In the genomic region with DNA sequence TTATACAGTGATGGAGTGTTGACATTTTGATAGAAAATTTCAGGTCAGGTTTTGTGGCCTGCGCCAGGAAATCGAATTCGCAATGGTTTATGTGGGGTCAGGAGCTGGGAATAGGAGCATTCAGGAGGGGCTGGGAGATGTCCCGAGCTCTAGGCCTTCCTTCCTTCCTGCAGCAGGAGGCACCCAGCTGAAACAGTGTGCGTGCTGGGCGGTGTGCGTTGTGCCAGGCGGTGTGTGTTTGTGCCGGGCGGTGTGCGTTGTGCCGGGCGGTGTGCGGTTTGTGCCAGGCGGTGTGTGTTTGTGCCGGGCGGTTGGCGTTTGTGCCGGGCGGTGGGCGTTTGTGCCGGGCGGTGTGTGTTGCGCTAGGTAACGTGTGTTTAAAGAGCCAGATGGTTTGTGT, we compare ENCODE assay signal across 11 cellular contexts. TPM values are rescaled to one million over a fixed set of nuclear protein-coding genes. Genes with fewer than 3 reads are reported as not detected.
DNase-seq lines count a peak whose midpoint lies in the region; ATAC-seq, FAIRE-seq and TF ChIP-seq lines count a peak whose summit lies in the region.
"Had no signal": no experiment of that assay in that cellular context is flagged by ENCODE, and none has a peak within 500 bp of the region (broad histone marks: within the 10 kb centered on the region; RNA-seq: fewer than 3 reads in every experiment).

No MANE protein-coding gene starts in this region.

- TF ChIP-seq EP300 in HepG2 (IDR thresholded peaks at IDR 0.05; ENCODE audit: low read depth in 2 of 2, low read length in 2 of 2) (no peak), HepG2 (CRISPR knock-in tag; IDR thresholded peaks at IDR 0.05; ENCODE audit: borderline replicate concordance) (no peak), transverse colon (IDR thresholded peaks at IDR 0.05; ENCODE audit: low read depth) (no peak)

- H3K9me3 Mint-ChIP-seq in activated naive CD4-positive, alpha-beta T cell treated with anti-CD3 and anti-CD28 coated beads, Interleukin-2, amount 10 ng/mL, durations not matched to agents 7 days and 5 days: no peaks in the 10 kb centered on the region
- no peaks in the 10 kb centered on the region for H3K9me3 Mint-ChIP-seq in activated T-helper 2 cell treated with anti-CD3 and anti-CD28 coated beads, Interferon-gamma antibody, Interleukin-2, Interleukin-4, amounts not matched to agents 10 μg/mL and 5 μg/mL and 100 μg/mL, durations not matched to agents 14 hours and 24 hours and 36 hours

- H3K4me3 ChIP-seq in HepG2 (replicated peaks in 1 of 3; ENCODE audit: insufficient read depth in 1 of 3, low read depth in 2 of 3, low read length in 3 of 3) (peak overlapping the region in 1 of 3 experiments; percentile 41; a peak in 1 of 6 replicates), transverse colon (no peak overlapping the region)

- TF ChIP-seq POLR2A in HepG2 (IDR thresholded peaks at IDR 0.05; ENCODE audit: insufficient read depth in 1 of 2, low read depth in 2 of 2, low read length in 2 of 2) (0 out of 4 replicates have a peak, but pooled peaks of 1 of the 2 experiments have one; percentile 20), transverse colon (IDR thresholded peaks at IDR 0.05) (no peak)

- no peak overlapping the region; the same call in 1 of the 2 replicates for H3K9ac ChIP-seq in HepG2 (ENCODE audit: insufficient read depth, low read depth, low read length)

- H3K36me3 ChIP-seq in HepG2 (replicated peaks in 1 of 2; ENCODE audit: control insufficient read depth in 1 of 2, insufficient read depth in 2 of 2, low read length in 2 of 2) (peaks cover 8 to 15% of the 10 kb centered on the region in 2 experiments; a peak in 4 of 5 replicates), transverse colon (no peaks in the 10 kb centered on the region)

- H3K4me2 ChIP-seq in HepG2 (ENCODE audit: low read depth, low read length): peak overlapping the region; percentile 83

- H3K27me3 Mint-ChIP-seq in activated naive CD4-positive, alpha-beta T cell treated with anti-CD3 and anti-CD28 coated beads, Interleukin-2, amount 10 ng/mL, durations not matched to agents 7 days and 5 days: no peaks in the 10 kb centered on the region
- no peaks in the 10 kb centered on the region for H3K27me3 Mint-ChIP-seq in activated T-helper 2 cell treated with anti-CD3 and anti-CD28 coated beads, Interferon-gamma antibody, Interleukin-2, Interleukin-4, amounts not matched to agents 10 μg/mL and 5 μg/mL and 100 μg/mL, durations not matched to agents 14 hours and 24 hours and 36 hours (ENCODE audit: low read depth)

- CTCF ChIA-PET in activated naive CD4-positive, alpha-beta T cell treated with anti-CD3 and anti-CD28 coated beads, Interleukin-2, amount 10 ng/mL, durations not matched to agents 7 days and 5 days (lab: Charles Lee): interaction anchor here (0.7 to 1.5 kb wide), 2 partner anchors 9 to 218 kb away, joined by 3 to 6 read pairs; no protein-coding TSS in a partner anchor
- CTCF ChIA-PET in HepG2 (lab: Yijun Ruan, JAX; ENCODE audit: low intra/inter-chr PET ratio, low total read pairs): no interaction called here

- BruUV-seq in HepG2 (replicated peaks; lab: Mats Ljungman, UMichigan): no TSS peak

- H3K79me2 ChIP-seq in HepG2 (ENCODE audit: insufficient read depth, low read length): peaks cover 12% of the 10 kb centered on the region

- H4K20me1 ChIP-seq in HepG2 (ENCODE audit: insufficient read depth, low read length): no peaks in the 10 kb centered on the region

- no peak for ATAC-seq in HepG2
- no peak for ATAC-seq in HG02588 (IDR thresholded peaks at IDR 0.05; ENCODE audit: unreplicated experiment)
- no peak for ATAC-seq in HG03159 (IDR thresholded peaks at IDR 0.05; ENCODE audit: unreplicated experiment)

- no peak for DNase-seq in activated naive CD4-positive, alpha-beta T cell treated with anti-CD3 and anti-CD28 coated beads, Interleukin-2, amount 10 ng/mL, durations not matched to agents 7 days and 5 days
- no peak for DNase-seq in activated naive CD4-positive, alpha-beta T cell (lab: John Stamatoyannopoulos, UW)
- DNase-seq in activated T-helper 2 cell treated with anti-CD3 and anti-CD28 coated beads, Interferon-gamma antibody, Interleukin-2, Interleukin-4, amounts not matched to agents 10 μg/mL and 5 μg/mL and 100 μg/mL, durations not matched to agents 14 hours and 24 hours and 36 hours (ENCODE audit: low spot score): no peak
- DNase-seq in HepG2 (ENCODE audit: low spot score) (no peak), transverse colon (no peak), D341Med (ENCODE audit: low spot score) (no peak)
- DNase-seq: NCI-H82 had no signal

- intact Hi-C loops in activated T-helper 2 cell treated with anti-CD3 and anti-CD28 coated beads, Interferon-gamma antibody, Interleukin-2, Interleukin-4, amounts not matched to agents 10 μg/mL and 5 μg/mL and 100 μg/mL, durations not matched to agents 14 hours and 24 hours and 36 hours (cut with micrococcal nuclease): loop anchor here (5.0 kb wide), 1 partner anchor 364 kb away; a partner anchor contains a TSS
- intact Hi-C loops in HepG2 (cut with micrococcal nuclease; ENCODE audit: unreplicated experiment) (loop anchor here (5.0 kb wide), 1 partner anchor 41 kb away; no protein-coding TSS in a partner anchor), transverse colon (cut with DNase I; ENCODE audit: low total_unique reads) (no loop called here)

- TF ChIP-seq CTCF in HepG2 (CRISPR knock-in tag; IDR thresholded peaks at IDR 0.05): no peak
- no peak for TF ChIP-seq CTCF in transverse colon (IDR thresholded peaks at IDR 0.05)

- FAIRE-seq in HepG2 (lab: Jason Lieb, UNC): no peak

- H3K4me1 ChIP-seq in HepG2 (ENCODE audit: insufficient read depth, low read length) (peaks cover 31% of the 10 kb centered on the region), transverse colon (peaks cover 10 to 29% (median 23%) of the 10 kb centered on the region in 4 donors)

- peaks cover 43% of the 10 kb centered on the region for H3K4me1 Mint-ChIP-seq in activated naive CD4-positive, alpha-beta T cell treated with anti-CD3 and anti-CD28 coated beads, Interleukin-2, amount 10 ng/mL, durations not matched to agents 7 days and 5 days
- H3K4me1 Mint-ChIP-seq in activated T-helper 2 cell treated with anti-CD3 and anti-CD28 coated beads, Interferon-gamma antibody, Interleukin-2, Interleukin-4, amounts not matched to agents 10 μg/mL and 5 μg/mL and 100 μg/mL, durations not matched to agents 14 hours and 24 hours and 36 hours (ENCODE audit: low read depth): peaks cover 30% of the 10 kb centered on the region

- no peaks in the 10 kb centered on the region for H3K9me3 ChIP-seq in HepG2 (ENCODE audit: low read length)
- H3K9me3 ChIP-seq in transverse colon: no peaks in the 10 kb centered on the region

- no peak overlapping the region for H2AFZ ChIP-seq in HepG2 (ENCODE audit: low read length)

- POLR2A ChIA-PET in HepG2 (lab: Yijun Ruan, JAX): interaction anchor here (1.5 kb wide), 1 partner anchor 12 kb away, joined by 3 read pairs; no protein-coding TSS in a partner anchor

- 97% methylated on average over 25 of the region's 25 CpGs for WGBS in HepG2 (ENCODE audit: low lambda C conversion rate)
- WGBS in transverse colon (ENCODE audit: low coverage in 1 of 2), 2 donors: 78 to 89% methylated on average over 3 to 25 of the region's 25 CpGs

- in situ Hi-C loops in HepG2 (cut with HindIII; ENCODE audit: extremely low pct_ligation_motif_present, low pct_unique_long_range_greater_than_20kb): no loop called here
- in situ Hi-C loops in transverse colon (cut with MboI; ENCODE audit: low pct_ligation_motif_present in 1 of 4, low pct_unique_long_range_greater_than_20kb in 1 of 4, low sequenced_read_pairs in 3 of 4): loop anchor here in 2 of 4 donors (10.0 kb wide), 1 partner anchor 94 kb away; no protein-coding TSS in a partner anchor

- H3K36me3 Mint-ChIP-seq in activated naive CD4-positive, alpha-beta T cell treated with anti-CD3 and anti-CD28 coated beads, Interleukin-2, amount 10 ng/mL, durations not matched to agents 7 days and 5 days: peaks cover 8% of the 10 kb centered on the region
- peaks cover 17% of the 10 kb centered on the region for H3K36me3 Mint-ChIP-seq in activated T-helper 2 cell treated with anti-CD3 and anti-CD28 coated beads, Interferon-gamma antibody, Interleukin-2, Interleukin-4, amounts not matched to agents 10 μg/mL and 5 μg/mL and 100 μg/mL, durations not matched to agents 14 hours and 24 hours and 36 hours (ENCODE audit: low read depth)

- H3K4me3 Mint-ChIP-seq in activated naive CD4-positive, alpha-beta T cell treated with anti-CD3 and anti-CD28 coated beads, Interleukin-2, amount 10 ng/mL, durations not matched to agents 7 days and 5 days: peak overlapping the region; percentile 89
- H3K4me3 Mint-ChIP-seq in activated T-helper 2 cell treated with anti-CD3 and anti-CD28 coated beads, Interferon-gamma antibody, Interleukin-2, Interleukin-4, amounts not matched to agents 10 μg/mL and 5 μg/mL and 100 μg/mL, durations not matched to agents 14 hours and 24 hours and 36 hours (ENCODE audit: low read depth): peak overlapping the region; percentile 88

- peak overlapping the region; percentile 98 for H3K27ac Mint-ChIP-seq in activated naive CD4-positive, alpha-beta T cell treated with anti-CD3 and anti-CD28 coated beads, Interleukin-2, amount 10 ng/mL, durations not matched to agents 7 days and 5 days
- H3K27ac Mint-ChIP-seq in activated T-helper 2 cell treated with anti-CD3 and anti-CD28 coated beads, Interferon-gamma antibody, Interleukin-2, Interleukin-4, amounts not matched to agents 10 μg/mL and 5 μg/mL and 100 μg/mL, durations not matched to agents 14 hours and 24 hours and 36 hours: peak overlapping the region; percentile 48

- H3K27me3 ChIP-seq in HepG2 (ENCODE audit: control insufficient read depth in 1 of 2, insufficient read depth in 2 of 2, low read length in 2 of 2) (no peaks in the 10 kb centered on the region; a peak in 1 of 5 replicates), transverse colon (no peaks in the 10 kb centered on the region)

- no peak overlapping the region for H3K27ac ChIP-seq in HepG2 (ENCODE audit: extremely low read length, insufficient read depth, low read length)
- peak overlapping the region; percentile 95 to 100 (median 100) for H3K27ac ChIP-seq in transverse colon

- no peak for TF ChIP-seq RAD21 in HepG2 (CRISPR knock-in tag; IDR thresholded peaks at IDR 0.05)

RNA-seq across cellular contexts. Expression of a gene that starts 1.7 kb away (rescaled TPM):
- total RNA-seq in activated T-helper 2 cell treated with anti-CD3 and anti-CD28 coated beads, Interferon-gamma antibody, Interleukin-2, Interleukin-4, amounts not matched to agents 10 μg/mL and 5 μg/mL and 100 μg/mL, durations not matched to agents 14 hours and 24 hours and 36 hours: 23.3 and 23.5 TPM in 2 replicates
- total RNA-seq in HepG2 (2016; rRNA removed; fragmentation: Illumina TruSeq; extraction: Trizol): 4.6 and 4.8 TPM in 2 replicates
- 2.3 and 4.1 TPM in 2 replicates for total RNA-seq in HepG2 (2016; cell fraction: cytosol; rRNA removed; fragmentation: Illumina TruSeq; extraction: Trizol; ENCODE audit: low read depth)
- total RNA-seq in HepG2 (2016; cell fraction: insoluble cytoplasmic fraction; rRNA removed; fragmentation: Illumina TruSeq; extraction: Trizol): 3.7 and 4.7 TPM in 2 replicates
- 2.9 and 3.9 TPM in 2 replicates for total RNA-seq in HepG2 (2016; cell fraction: membrane; rRNA removed; fragmentation: Illumina TruSeq; extraction: Trizol)
- total RNA-seq in HepG2 (2016; cell fraction: nucleus; rRNA removed; fragmentation: Illumina TruSeq; extraction: Trizol): 6.9 and 7.1 TPM in 2 replicates
- polyA plus RNA-seq in HepG2 (2011; rRNA removed): 8.4 and 8.6 TPM in 2 replicates
- polyA plus RNA-seq in HepG2 (2011; cell fraction: cytosol; rRNA removed): 3.0 and 4.1 TPM in 2 replicates
- polyA plus RNA-seq in HepG2 (2011; cell fraction: nucleus; rRNA removed): 80.9 and 90.3 TPM in 2 replicates
- 7.1 and 7.7 TPM in 2 replicates for polyA plus RNA-seq in HepG2 (2012)
- polyA plus RNA-seq in HepG2 (2016; cell fraction: cytosol; fragmentation: Illumina TruSeq; extraction: Trizol; ENCODE audit: low read depth): 0.16 and 0.25 TPM in 2 replicates
- polyA plus RNA-seq in HepG2 (2016; cell fraction: insoluble cytoplasmic fraction; fragmentation: Illumina TruSeq; extraction: Trizol; ENCODE audit: low read depth): 3.8 and 4.8 TPM in 2 replicates
- polyA plus RNA-seq in HepG2 (2016; cell fraction: membrane; fragmentation: Illumina TruSeq; extraction: Trizol; ENCODE audit: low read depth): 0.59 and 0.60 TPM in 2 replicates
- polyA plus RNA-seq in HepG2 (2016; cell fraction: nucleus; fragmentation: Illumina TruSeq; extraction: Trizol; ENCODE audit: insufficient read depth, low read depth): 29.2 and 29.8 TPM in 2 replicates
- 3.9 and 14.3 TPM in 2 replicates for polyA minus RNA-seq in HepG2 (2011; rRNA and poly(A)+ RNA removed; ENCODE audit: low replicate concordance)
- polyA minus RNA-seq in HepG2 (2011; cell fraction: cytosol; rRNA and poly(A)+ RNA removed): 3.6 and 4.4 TPM in 2 replicates
- polyA minus RNA-seq in HepG2 (2011; cell fraction: nucleus; rRNA and poly(A)+ RNA removed): 18.8 and 20.2 TPM in 2 replicates
- total RNA-seq in transverse colon: 100 to 1,000 TPM in 1 of 4 donors, 10 to 100 TPM in 3; 13.5 to 114 (median 34.2) TPM

RNA-seq across cellular contexts. Expression of a gene that starts 57.5 kb away (rescaled TPM):
- not detected in 2 replicates for total RNA-seq in activated T-helper 2 cell treated with anti-CD3 and anti-CD28 coated beads, Interferon-gamma antibody, Interleukin-2, Interleukin-4, amounts not matched to agents 10 μg/mL and 5 μg/mL and 100 μg/mL, durations not matched to agents 14 hours and 24 hours and 36 hours
- total RNA-seq in HepG2 (2016; rRNA removed; fragmentation: Illumina TruSeq; extraction: Trizol): not detected in 2 replicates
- total RNA-seq in HepG2 (2016; cell fraction: cytosol; rRNA removed; fragmentation: Illumina TruSeq; extraction: Trizol; ENCODE audit: low read depth): not detected in 2 replicates
- not detected in 2 replicates for total RNA-seq in HepG2 (2016; cell fraction: insoluble cytoplasmic fraction; rRNA removed; fragmentation: Illumina TruSeq; extraction: Trizol)
- total RNA-seq in HepG2 (2016; cell fraction: membrane; rRNA removed; fragmentation: Illumina TruSeq; extraction: Trizol): not detected in 2 replicates
- total RNA-seq in HepG2 (2016; cell fraction: nucleus; rRNA removed; fragmentation: Illumina TruSeq; extraction: Trizol): not detected in 2 replicates
- not detected in 2 replicates for polyA plus RNA-seq in HepG2 (2011; rRNA removed)
- not detected in 2 replicates for polyA plus RNA-seq in HepG2 (2011; cell fraction: cytosol; rRNA removed)
- not detected in 2 replicates for polyA plus RNA-seq in HepG2 (2011; cell fraction: nucleus; rRNA removed)
- not detected in 2 replicates for polyA plus RNA-seq in HepG2 (2012)
- polyA plus RNA-seq in HepG2 (2016; cell fraction: cytosol; fragmentation: Illumina TruSeq; extraction: Trizol; ENCODE audit: low read depth): not detected in 2 replicates
- polyA plus RNA-seq in HepG2 (2016; cell fraction: insoluble cytoplasmic fraction; fragmentation: Illumina TruSeq; extraction: Trizol; ENCODE audit: low read depth): not detected in 2 replicates
- not detected in 2 replicates for polyA plus RNA-seq in HepG2 (2016; cell fraction: membrane; fragmentation: Illumina TruSeq; extraction: Trizol; ENCODE audit: low read depth)
- polyA plus RNA-seq in HepG2 (2016; cell fraction: nucleus; fragmentation: Illumina TruSeq; extraction: Trizol; ENCODE audit: insufficient read depth, low read depth): not detected in 2 replicates
- not detected in 2 replicates for polyA minus RNA-seq in HepG2 (2011; rRNA and poly(A)+ RNA removed; ENCODE audit: low replicate concordance)
- not detected in 2 replicates for polyA minus RNA-seq in HepG2 (2011; cell fraction: cytosol; rRNA and poly(A)+ RNA removed)
- not detected in 2 replicates for polyA minus RNA-seq in HepG2 (2011; cell fraction: nucleus; rRNA and poly(A)+ RNA removed)
- total RNA-seq in transverse colon: not detected
- total RNA-seq: kidney epithelial cell had no signal
- polyA plus RNA-seq: esophagus had no signal

RNA-seq across cellular contexts. Expression of a gene that starts 59.1 kb away (rescaled TPM):
- 59.2 and 62.8 TPM in 2 replicates for total RNA-seq in activated T-helper 2 cell treated with anti-CD3 and anti-CD28 coated beads, Interferon-gamma antibody, Interleukin-2, Interleukin-4, amounts not matched to agents 10 μg/mL and 5 μg/mL and 100 μg/mL, durations not matched to agents 14 hours and 24 hours and 36 hours
- total RNA-seq in HepG2 (2016; rRNA removed; fragmentation: Illumina TruSeq; extraction: Trizol): 52.0 and 65.2 TPM in 2 replicates
- 10.0 and 10.5 TPM in 2 replicates for total RNA-seq in HepG2 (2016; cell fraction: cytosol; rRNA removed; fragmentation: Illumina TruSeq; extraction: Trizol; ENCODE audit: low read depth)
- total RNA-seq in HepG2 (2016; cell fraction: insoluble cytoplasmic fraction; rRNA removed; fragmentation: Illumina TruSeq; extraction: Trizol): 55.0 and 59.4 TPM in 2 replicates
- total RNA-seq in HepG2 (2016; cell fraction: membrane; rRNA removed; fragmentation: Illumina TruSeq; extraction: Trizol): 23.7 and 24.2 TPM in 2 replicates
- total RNA-seq in HepG2 (2016; cell fraction: nucleus; rRNA removed; fragmentation: Illumina TruSeq; extraction: Trizol): 30.2 and 31.7 TPM in 2 replicates
- polyA plus RNA-seq in HepG2 (2011; rRNA removed): 57.1 and 60.7 TPM in 2 replicates
- 48.5 and 73.3 TPM in 2 replicates for polyA plus RNA-seq in HepG2 (2011; cell fraction: cytosol; rRNA removed)
- polyA plus RNA-seq in HepG2 (2011; cell fraction: nucleus; rRNA removed): 171 and 221 TPM in 2 replicates
- 28.9 and 30.8 TPM in 2 replicates for polyA plus RNA-seq in HepG2 (2012)
- polyA plus RNA-seq in HepG2 (2016; cell fraction: cytosol; fragmentation: Illumina TruSeq; extraction: Trizol; ENCODE audit: low read depth): 5.9 and 6.3 TPM in 2 replicates
- polyA plus RNA-seq in HepG2 (2016; cell fraction: insoluble cytoplasmic fraction; fragmentation: Illumina TruSeq; extraction: Trizol; ENCODE audit: low read depth): 60.8 and 67.1 TPM in 2 replicates
- polyA plus RNA-seq in HepG2 (2016; cell fraction: membrane; fragmentation: Illumina TruSeq; extraction: Trizol; ENCODE audit: low read depth): 15.8 and 16.9 TPM in 2 replicates
- 69.6 and 72.4 TPM in 2 replicates for polyA plus RNA-seq in HepG2 (2016; cell fraction: nucleus; fragmentation: Illumina TruSeq; extraction: Trizol; ENCODE audit: insufficient read depth, low read depth)
- 56.6 and 139 TPM in 2 replicates for polyA minus RNA-seq in HepG2 (2011; rRNA and poly(A)+ RNA removed; ENCODE audit: low replicate concordance)
- polyA minus RNA-seq in HepG2 (2011; cell fraction: cytosol; rRNA and poly(A)+ RNA removed): 41.7 and 45.7 TPM in 2 replicates
- polyA minus RNA-seq in HepG2 (2011; cell fraction: nucleus; rRNA and poly(A)+ RNA removed): 40.9 and 44.3 TPM in 2 replicates
- 100 to 1,000 TPM; 114 to 211 (median 168) TPM for total RNA-seq in transverse colon
